In the genomic region with DNA sequence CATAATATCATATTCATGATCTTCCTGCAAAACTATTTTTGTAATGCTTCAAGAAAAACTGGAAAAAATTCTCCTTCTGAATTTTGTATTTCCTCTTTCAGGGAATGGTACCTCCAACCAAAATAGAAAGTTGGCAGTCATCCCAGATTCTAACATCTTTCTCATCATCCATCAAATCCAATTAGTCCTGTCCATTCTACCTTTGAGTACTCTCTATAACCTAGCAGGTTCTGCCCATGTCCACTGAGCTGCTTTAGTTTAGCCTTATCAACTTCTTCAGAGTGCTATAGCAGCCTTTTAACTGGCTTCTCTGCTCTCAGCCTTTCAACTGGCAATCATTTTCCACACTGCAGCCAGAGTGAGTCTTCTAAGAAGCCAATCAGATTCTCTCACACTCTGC, we compare ENCODE assay signal across 13 cellular contexts.
DNase-seq lines count a peak whose midpoint lies in the region; ATAC-seq and TF ChIP-seq lines count a peak whose summit lies in the region.
"Had no signal": no experiment of that assay in that cellular context is flagged by ENCODE, and none has a peak within 500 bp of the region (broad histone marks: within the 10 kb centered on the region; RNA-seq: fewer than 3 reads in every experiment).

No MANE protein-coding gene starts in this region.

- H3K4me3 ChIP-seq in heart left ventricle (no peak overlapping the region), trophoblast cell (ENCODE audit: low read depth, low read length) (no peak overlapping the region), stomach (no peak overlapping the region)
- H3K4me3 ChIP-seq: uterus had no signal

- no peak for TF ChIP-seq CTCF in heart left ventricle (IDR thresholded peaks at IDR 0.05)
- TF ChIP-seq CTCF in stomach (IDR thresholded peaks at IDR 0.05) = no peak

- H3K4me2 ChIP-seq in trophoblast cell (ENCODE audit: low read length) = no peak overlapping the region

- no peaks in the 10 kb centered on the region for H3K36me3 ChIP-seq in heart left ventricle
- no peaks in the 10 kb centered on the region for H3K36me3 ChIP-seq in trophoblast cell (ENCODE audit: control insufficient read depth in 1 of 2, insufficient read depth in 2 of 2, low read length in 2 of 2)
- H3K36me3 ChIP-seq in stomach = no peaks in the 10 kb centered on the region
- H3K36me3 ChIP-seq: uterus had no signal

- H3K4me3 Mint-ChIP-seq in naive thymus-derived CD8-positive, alpha-beta T cell = no peak overlapping the region

- H3K4me1 ChIP-seq in heart left ventricle (peaks cover 0 to 54% (median 20%) of the 10 kb centered on the region in 12 donors), trophoblast cell (ENCODE audit: control insufficient read depth in 1 of 2, insufficient read depth in 2 of 2, low read length in 2 of 2) (peaks cover 0 to 3% of the 10 kb centered on the region in 2 experiments), stomach (peaks cover 0 to 28% (median 13%) of the 10 kb centered on the region in 4 donors)
- H3K4me1 ChIP-seq: uterus had no signal

- H3K27ac ChIP-seq in heart left ventricle = peak overlapping the region in 8 of 12 donors; percentile 6 to 67 (median 48)
- H3K27ac ChIP-seq in substantia nigra (ENCODE audit: low read depth, low read length, poor library complexity, severe bottlenecking) = peak overlapping the region; percentile 65
- no peak overlapping the region for H3K27ac ChIP-seq in trophoblast cell (ENCODE audit: low read depth, low read length)
- H3K27ac ChIP-seq in stomach = peak overlapping the region in 1 of 5 donors; percentile 20
- H3K27ac ChIP-seq: uterus had no signal

- no peaks in the 10 kb centered on the region for H3K9me3 ChIP-seq in heart left ventricle
- no peaks in the 10 kb centered on the region for H3K9me3 ChIP-seq in trophoblast cell (ENCODE audit: insufficient read depth, low read depth, low read length)
- no peaks in the 10 kb centered on the region for H3K9me3 ChIP-seq in stomach
- H3K9me3 ChIP-seq: uterus had no signal

- H3K4ac ChIP-seq in trophoblast cell (ENCODE audit: low read depth, low read length) = no peak overlapping the region

- peak; percentile 16 to 43 (median 18) for ATAC-seq in heart left ventricle
- ATAC-seq in naive thymus-derived CD8-positive, alpha-beta T cell = no peak

- no peak overlapping the region for H2BK5ac ChIP-seq in trophoblast cell (ENCODE audit: low read depth, low read length, poor library complexity)

- H3K27me3 ChIP-seq in heart left ventricle (no peaks in the 10 kb centered on the region), trophoblast cell (ENCODE audit: insufficient read depth, low read length) (no peaks in the 10 kb centered on the region), stomach (no peaks in the 10 kb centered on the region)
- H3K27me3 ChIP-seq: uterus had no signal

- H2AK5ac ChIP-seq in trophoblast cell (ENCODE audit: low read length) = no peak overlapping the region

- H4K91ac ChIP-seq in trophoblast cell (ENCODE audit: low read depth, low read length) = no peak overlapping the region

- intact Hi-C loops in heart left ventricle (cut with DNase I) (loop anchor here in 1 of 10 donors (10.0 kb wide), 1 partner anchor 630 kb away; no protein-coding TSS in a partner anchor), stomach (cut with DNase I; ENCODE audit: low total_unique reads) (no loop called here)

- H2BK12ac ChIP-seq in trophoblast cell (ENCODE audit: low read length) = no peak overlapping the region

- peaks cover 0 to 1% (median 0%) of the 10 kb centered on the region in 5 donors for H3K27me3 Mint-ChIP-seq in naive thymus-derived CD8-positive, alpha-beta T cell

- H4K8ac ChIP-seq in trophoblast cell (ENCODE audit: low read depth, low read length) = no peak overlapping the region

- H2BK120ac ChIP-seq in trophoblast cell (ENCODE audit: insufficient read depth, low read length, poor library complexity) = no peak overlapping the region

- no peak overlapping the region for H2AFZ ChIP-seq in trophoblast cell (ENCODE audit: insufficient read depth, low read length, poor library complexity)

- no peak overlapping the region for H3K9ac ChIP-seq in trophoblast cell (ENCODE audit: low read length)

- no peaks in the 10 kb centered on the region for H3K36me3 Mint-ChIP-seq in naive thymus-derived CD8-positive, alpha-beta T cell

- H3K79me2 ChIP-seq in trophoblast cell (ENCODE audit: control insufficient read depth, insufficient read depth, low read length, poor library complexity) = no peaks in the 10 kb centered on the region

- peak; percentile 6 to 21 for DNase-seq in NCI-H524 (lab: John Stamatoyannopoulos, UW)
- no peak for DNase-seq in NCI-H524 treated with DMSO at 0.1 percent for 48 hours (lab: John Stamatoyannopoulos, UW)
- peak; percentile 34 for DNase-seq in NCI-H82 treated with DMSO at 0.1 percent for 48 hours (lab: John Stamatoyannopoulos, UW; ENCODE audit: unreplicated experiment)
- DNase-seq in heart left ventricle = no peak
- DNase-seq in substantia nigra (lab: John Stamatoyannopoulos, UW) = peak in 1 of 49 donors; percentile 20
- DNase-seq in naive thymus-derived CD8-positive, alpha-beta T cell = no peak
- no peak for DNase-seq in trophoblast cell
- DNase-seq in stomach = no peak
- DNase-seq: ACHN; effector CD4-positive, alpha-beta T cell; kidney glomerular epithelial cell; stimulated activated CD4-positive, alpha-beta T cell treated with anti-CD3 and anti-CD28 coated beads, Interleukin-15, amount 100 ng/mL, for 24 hours; uterus had no signal

- peaks cover 3 to 20% (median 12%) of the 10 kb centered on the region in 4 donors for H3K4me1 Mint-ChIP-seq in naive thymus-derived CD8-positive, alpha-beta T cell

- H4K12ac ChIP-seq in trophoblast cell (ENCODE audit: low read depth, low read length) = no peak overlapping the region

- no peak overlapping the region for H3K18ac ChIP-seq in trophoblast cell (ENCODE audit: low read length)

- TF ChIP-seq POLR2A in heart left ventricle (IDR thresholded peaks at IDR 0.05) = no peak
- TF ChIP-seq POLR2A in stomach (IDR thresholded peaks at IDR 0.05) = no peak

- H3K9me3 Mint-ChIP-seq in naive thymus-derived CD8-positive, alpha-beta T cell = no peaks in the 10 kb centered on the region

- POLR2A ChIA-PET in naive thymus-derived CD8-positive, alpha-beta T cell (lab: Charles Lee) = no interaction called here

- H3K27ac Mint-ChIP-seq in naive thymus-derived CD8-positive, alpha-beta T cell = peak overlapping the region in 2 of 10 donors; percentile 9 to 24

- H3K14ac ChIP-seq in trophoblast cell (ENCODE audit: low read length) = no peak overlapping the region

- no peak overlapping the region for H3K23ac ChIP-seq in trophoblast cell (ENCODE audit: low read length)

- H3K79me1 ChIP-seq in trophoblast cell (ENCODE audit: low read length) = no peaks in the 10 kb centered on the region

- no peak for TF ChIP-seq EP300 in stomach (IDR thresholded peaks at IDR 0.05)

Comparison
In these comparisons a context has a peak if more than half of its experiments do, and no peak if none do; other contexts are left out.
1. DNase-seq: peak in NCI-H524 (2 of 2) and NCI-H82 treated with DMSO at 0.1 percent for 48 hours (single experiment); none in NCI-H524 treated with DMSO at 0.1 percent for 48 hours (single experiment), heart left ventricle (0 of 5), naive thymus-derived CD8-positive, alpha-beta T cell (0 of 10), trophoblast cell (0 of 2) and stomach (single experiment).
2. ATAC-seq: peak in heart left ventricle (4 of 4); none in naive thymus-derived CD8-positive, alpha-beta T cell (0 of 2).